Comparison of ENCODE assay signal across 21 cellular contexts in genomic region chr1:176149939-176150807, GRCh38. TPM values are rescaled to one million over a fixed set of nuclear protein-coding genes. Genes with fewer than 3 reads are reported as not detected.
DNase-seq lines count a peak whose midpoint lies in the region; ATAC-seq, FAIRE-seq and TF ChIP-seq lines count a peak whose summit lies in the region.
"Had no signal": no experiment of that assay in that cellular context is flagged by ENCODE, and none has a peak within 500 bp of the region (broad histone marks: within the 10 kb centered on the region; RNA-seq: fewer than 3 reads in every experiment).

No MANE protein-coding gene starts in this region.

- H3K36me3 ChIP-seq in right lobe of liver (no peaks in the 10 kb centered on the region), small intestine (ENCODE audit: control insufficient read depth in 2 of 2, insufficient read depth in 2 of 2, low read length in 2 of 2) (peaks cover 0 to 6% of the 10 kb centered on the region in 2 donors), testis (ENCODE audit: low read depth, missing control alignments) (no peaks in the 10 kb centered on the region), heart left ventricle (peaks cover 0 to 31% (median 0%) of the 10 kb centered on the region in 9 donors)
- H3K36me3 ChIP-seq: BE2C had no signal

- no peak for TF ChIP-seq POLR2A in right lobe of liver (IDR thresholded peaks at IDR 0.05)
- no peak for TF ChIP-seq POLR2A in testis (IDR thresholded peaks at IDR 0.05)
- TF ChIP-seq POLR2A in heart left ventricle (IDR thresholded peaks at IDR 0.05), result no peak

- DNase-seq in HT-29 (ENCODE audit: low spot score) (peak; percentile 20), epithelial cell of proximal tubule (ENCODE audit: low read depth) (peak; percentile 33), right lobe of liver (peak in 1 of 3 donors; percentile 73), small intestine (peak; percentile 18), testis (no peak), heart left ventricle (no peak)
- no peak for DNase-seq in activated effector memory CD4-positive, alpha-beta T cell treated with anti-CD3 and anti-CD28 coated beads, Interleukin-2, amount 50 U/mL, for 16 hours
- DNase-seq: BE2C; CD8-positive, alpha-beta memory T cell; DMS79; IMR-90; Kasumi-1; NCI-H1417; NCI-H2029; NCI-H2171 treated with DMSO at 0.1 percent for 48 hours; NCI-H510A; NCI-H82 had no signal

- H3K9me3 ChIP-seq in right lobe of liver (no peaks in the 10 kb centered on the region), small intestine (ENCODE audit: control insufficient read depth, low read depth) (no peaks in the 10 kb centered on the region), testis (no peaks in the 10 kb centered on the region), heart left ventricle (no peaks in the 10 kb centered on the region)
- H3K9me3 ChIP-seq: BE2C had no signal

- H3K27ac ChIP-seq in right lobe of liver, result peak overlapping the region; percentile 25 to 73 (median 56)
- no peak overlapping the region for H3K27ac ChIP-seq in small intestine (ENCODE audit: low read depth in 1 of 2, low read length in 1 of 2)
- H3K27ac ChIP-seq in testis, result no peak overlapping the region
- no peak overlapping the region for H3K27ac ChIP-seq in heart left ventricle
- H3K27ac ChIP-seq: SK-N-MC had no signal

- intact Hi-C loops in right lobe of liver (cut with DNase I), result no loop called here
- intact Hi-C loops in testis (cut with DNase I; ENCODE audit: low total_unique reads), result no loop called here
- intact Hi-C loops in heart left ventricle (cut with DNase I), result loop anchor here in 1 of 10 donors (5.0 kb wide), 1 partner anchor 37 kb away; no protein-coding TSS in a partner anchor

- ATAC-seq in right lobe of liver (peak; percentile 99 to 100 (median 99)), heart left ventricle (no peak)
- ATAC-seq: GM23338, Right ventricle myocardium inferior had no signal

- H3K4me1 ChIP-seq in right lobe of liver (no peaks in the 10 kb centered on the region), small intestine (ENCODE audit: control insufficient read depth in 2 of 2, insufficient read depth in 1 of 2, low read depth in 1 of 2, low read length in 1 of 2) (no peaks in the 10 kb centered on the region), testis (no peaks in the 10 kb centered on the region), heart left ventricle (peaks cover 0 to 16% (median 1%) of the 10 kb centered on the region in 12 donors)
- H3K4me1 ChIP-seq: BE2C had no signal

- 16% methylated on average over 4 of the region's 4 CpGs for WGBS in right lobe of liver (ENCODE audit: insufficient coverage, low coverage, low lambda C conversion rate, missing lambda C conversion rate)
- 66 to 72% (median 69%) methylated on average over 4 of the region's 4 CpGs for WGBS in small intestine, 3 donors
- 67 to 74% methylated on average over 4 of the region's 4 CpGs for WGBS in testis, 2 donors
- 61 to 65% (median 62%) methylated on average over 4 of the region's 4 CpGs for WGBS in heart left ventricle, 4 donors

- H3K4me3 ChIP-seq in epithelial cell of proximal tubule (ENCODE audit: low read depth, low read length) (no peak overlapping the region), right lobe of liver (peak overlapping the region in 2 of 3 donors; percentile 1 to 21), small intestine (ENCODE audit: low read depth in 1 of 2, low read length in 2 of 2) (no peak overlapping the region), testis (no peak overlapping the region), heart left ventricle (no peak overlapping the region)
- H3K4me3 ChIP-seq: GM23338, SK-N-MC had no signal

- H3K27me3 ChIP-seq in right lobe of liver (no peaks in the 10 kb centered on the region), small intestine (ENCODE audit: control insufficient read depth in 2 of 2, insufficient read depth in 2 of 2, low read length in 2 of 2) (no peaks in the 10 kb centered on the region), testis (no peaks in the 10 kb centered on the region), heart left ventricle (no peaks in the 10 kb centered on the region)
- H3K27me3 ChIP-seq: BE2C had no signal

- TF ChIP-seq CTCF in epithelial cell of proximal tubule (conservative IDR thresholded peaks at IDR 0.05; ENCODE audit: low read depth, low read length) (no peak), right lobe of liver (IDR thresholded peaks at IDR 0.05) (no peak), testis (IDR thresholded peaks at IDR 0.05) (no peak), heart left ventricle (IDR thresholded peaks at IDR 0.05) (no peak)

- peak; percentile 57 for FAIRE-seq in small intestine (lab: Jason Lieb, UNC)
- FAIRE-seq: GM12892 had no signal

RNA-seq across cellular contexts. Expression of gene COP1, which starts 56.9 kb away (rescaled TPM):
- 42.7 TPM in 2 replicates for total RNA-seq in HT-29 (2014; rRNA removed; shearing (Covaris generic))
- total RNA-seq in epithelial cell of proximal tubule (37.3 and 47.4 TPM in 2 replicates), right lobe of liver (10 to 100 TPM; 19.7 to 33.7 (median 20.9) TPM), testis (100 to 1,000 TPM in 1 of 2 donors, 10 to 100 TPM in 1; 92.9 to 103 TPM), heart left ventricle (10 to 100 TPM; 19.9 to 27.0 (median 22.6) TPM)
- polyA plus RNA-seq in small intestine (10 to 100 TPM; 34.2 to 68.4 (median 43.0) TPM), testis (ENCODE audit: insufficient read depth, low read depth, low replicate concordance) (63.7 TPM), heart left ventricle (10 to 100 TPM; 31.7 TPM)

Comparison
In these comparisons a context has a peak if more than half of its experiments do, and no peak if none do; other contexts are left out.
1. DNase-seq: peak in HT-29 (single experiment), epithelial cell of proximal tubule (single experiment) and small intestine (single experiment); none in activated effector memory CD4-positive, alpha-beta T cell treated with anti-CD3 and anti-CD28 coated beads, Interleukin-2, amount 50 U/mL, for 16 hours (single experiment), testis (single experiment) and heart left ventricle (0 of 5).
2. H3K4me3 ChIP-seq: peak in right lobe of liver (2 of 3); none in epithelial cell of proximal tubule (single experiment), small intestine (0 of 2), testis (0 of 2) and heart left ventricle (0 of 12).
3. ATAC-seq: peak in right lobe of liver (4 of 4); none in heart left ventricle (0 of 4).
4. H3K27ac ChIP-seq: peak in right lobe of liver (3 of 3); none in small intestine (0 of 2), testis (0 of 2) and heart left ventricle (0 of 12).